Comparison of ENCODE assay signal across 8 cellular contexts in the genomic region with DNA sequence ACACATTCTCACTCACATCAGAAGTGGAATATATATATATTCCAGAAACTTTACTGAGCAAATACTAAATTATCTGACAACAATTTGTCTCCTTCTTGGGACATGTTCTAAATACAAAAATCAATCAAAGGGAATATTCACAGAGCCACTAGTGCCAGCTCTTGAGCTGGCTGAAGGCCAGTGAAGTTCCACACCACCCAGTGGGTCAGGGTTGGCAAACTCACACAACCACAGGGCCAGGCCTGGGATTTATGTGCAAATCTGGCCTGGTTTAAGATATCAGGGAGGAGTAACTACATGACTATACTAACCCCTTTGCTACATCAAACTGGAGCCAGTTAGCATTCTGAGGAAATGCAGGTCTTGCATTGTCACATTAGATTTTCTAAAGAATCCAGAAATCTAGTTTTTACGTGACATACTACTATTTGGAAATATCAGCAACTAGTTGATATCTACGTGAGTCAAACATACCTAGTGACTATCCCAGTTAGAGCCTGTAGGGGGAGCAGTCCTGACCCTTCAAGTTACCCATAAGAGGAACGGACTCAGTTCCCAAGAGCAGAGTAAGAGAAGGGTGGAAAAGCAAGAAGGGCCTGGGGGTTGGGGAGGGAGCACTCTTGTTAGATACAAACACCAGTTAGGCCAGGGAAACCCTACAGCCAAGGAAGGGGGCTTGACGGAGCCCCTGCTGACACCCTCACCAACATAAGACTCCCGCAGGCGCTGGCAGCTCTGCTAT.
DNase-seq lines count a peak whose midpoint lies in the region; ATAC-seq, FAIRE-seq and TF ChIP-seq lines count a peak whose summit lies in the region.

No MANE protein-coding gene starts in this region.

- H3K4me1 ChIP-seq in MM.1S (ENCODE audit: low read length) (no peaks in the 10 kb centered on the region), pancreas (no peaks in the 10 kb centered on the region), suprapubic skin (peaks cover 2% of the 10 kb centered on the region)

- H3K27me3 ChIP-seq in MM.1S (replicated peaks; ENCODE audit: insufficient read depth, low read length) = no peaks in the 10 kb centered on the region
- no peaks in the 10 kb centered on the region for H3K27me3 ChIP-seq in bronchial epithelial cell (ENCODE audit: control insufficient read depth, insufficient read depth, low read length)
- H3K27me3 ChIP-seq in pancreas = no peaks in the 10 kb centered on the region
- H3K27me3 ChIP-seq in suprapubic skin = no peaks in the 10 kb centered on the region

- H4K20me1 ChIP-seq in MM.1S (ENCODE audit: insufficient read depth, low read length) = no peaks in the 10 kb centered on the region

- 82 to 88% methylated on average over 6 of the region's 6 CpGs for WGBS in pancreas, 2 donors
- WGBS in suprapubic skin = 81% methylated on average over 6 of the region's 6 CpGs

- no peak overlapping the region for H3K9ac ChIP-seq in MM.1S (ENCODE audit: low read length)

- no peaks in the 10 kb centered on the region for H3K79me2 ChIP-seq in MM.1S (ENCODE audit: low read length)

- no peak overlapping the region for H3K27ac ChIP-seq in MM.1S (ENCODE audit: low read length)
- H3K27ac ChIP-seq in pancreas = no peak overlapping the region
- H3K27ac ChIP-seq in suprapubic skin = no peak overlapping the region

- H3K4me2 ChIP-seq in MM.1S (ENCODE audit: low read depth, low read length) = no peak overlapping the region; the same call in 1 of the 2 replicates

- H3K9me3 ChIP-seq in MM.1S (replicated peaks; ENCODE audit: insufficient read depth, low read length) = no peaks in the 10 kb centered on the region
- H3K9me3 ChIP-seq in pancreas = no peaks in the 10 kb centered on the region
- no peaks in the 10 kb centered on the region for H3K9me3 ChIP-seq in suprapubic skin

- TF ChIP-seq POLR2A in suprapubic skin (IDR thresholded peaks at IDR 0.05) = no peak

- FAIRE-seq in bronchial epithelial cell (lab: Jason Lieb, UNC) (no peak), pancreas (lab: Jason Lieb, UNC) (no peak)

- no peak overlapping the region for H2AFZ ChIP-seq in MM.1S (ENCODE audit: low read length)

- peak in 3 of 4 donors; percentile 14 to 56 (median 55) for ATAC-seq in pancreas

- H3K4me3 ChIP-seq in MM.1S (ENCODE audit: low read length) (no peak overlapping the region), bronchial epithelial cell (ENCODE audit: low read depth, low read length) (no peak overlapping the region), pancreas (no peak overlapping the region), suprapubic skin (no peak overlapping the region)

- no peaks in the 10 kb centered on the region for H3K9me2 ChIP-seq in MM.1S (replicated peaks; ENCODE audit: insufficient read depth, low read length)

- peak; percentile 50 for TF ChIP-seq CTCF in MM.1S (IDR thresholded peaks at IDR 0.05; ENCODE audit: low read length)
- TF ChIP-seq CTCF in bronchial epithelial cell (IDR thresholded peaks at IDR 0.05; ENCODE audit: insufficient read depth, low read length, severe bottlenecking) = peak; percentile 54
- peak; percentile 10 to 35 (median 28) for TF ChIP-seq CTCF in pancreas (IDR thresholded peaks at IDR 0.05)
- peak in 1 of 2 donors; percentile 23 for TF ChIP-seq CTCF in suprapubic skin (IDR thresholded peaks at IDR 0.05)

- no peaks in the 10 kb centered on the region for H3F3A ChIP-seq in MM.1S (ENCODE audit: insufficient read depth, low read length)

- no peaks in the 10 kb centered on the region for H3K36me3 ChIP-seq in MM.1S (replicated peaks; ENCODE audit: insufficient read depth, low read length)
- H3K36me3 ChIP-seq in bronchial epithelial cell (ENCODE audit: control insufficient read depth, insufficient read depth, low read length) = no peaks in the 10 kb centered on the region
- no peaks in the 10 kb centered on the region for H3K36me3 ChIP-seq in pancreas
- no peaks in the 10 kb centered on the region for H3K36me3 ChIP-seq in suprapubic skin

- intact Hi-C loops in pancreas (cut with DNase I) = no loop called here

- DNase-seq in NCI-H1417 (lab: John Stamatoyannopoulos, UW) = peak in 2 of 3 experiments; percentile 12 to 62
- no peak for DNase-seq in NCI-H1417 treated with DMSO at 0.1 percent for 48 hours (lab: John Stamatoyannopoulos, UW)
- peak; percentile 7 for DNase-seq in MM.1S
- DNase-seq in bronchial epithelial cell (ENCODE audit: low read depth) = peak; percentile 40
- DNase-seq in pancreas = no peak
- DNase-seq in suprapubic skin (ENCODE audit: low spot score in 2 of 2) = no peak
- DNase-seq in central memory CD4-positive, alpha-beta T cell = no peak
- no peak for DNase-seq in SHP77 treated with DMSO at 0.1 percent for 48 hours (lab: John Stamatoyannopoulos, UW)

- TF ChIP-seq EP300 in suprapubic skin (IDR thresholded peaks at IDR 0.05) = no peak

Comparison
In these comparisons a context has a peak if more than half of its experiments do, and no peak if none do; other contexts are left out.
1. DNase-seq: peak in NCI-H1417 (2 of 3), MM.1S (single experiment) and bronchial epithelial cell (single experiment); none in NCI-H1417 treated with DMSO at 0.1 percent for 48 hours (single experiment), pancreas (0 of 6), suprapubic skin (0 of 2), central memory CD4-positive, alpha-beta T cell (single experiment) and SHP77 treated with DMSO at 0.1 percent for 48 hours (single experiment).